2 cellular contexts compared by ENCODE assay signal in the genomic region with DNA sequence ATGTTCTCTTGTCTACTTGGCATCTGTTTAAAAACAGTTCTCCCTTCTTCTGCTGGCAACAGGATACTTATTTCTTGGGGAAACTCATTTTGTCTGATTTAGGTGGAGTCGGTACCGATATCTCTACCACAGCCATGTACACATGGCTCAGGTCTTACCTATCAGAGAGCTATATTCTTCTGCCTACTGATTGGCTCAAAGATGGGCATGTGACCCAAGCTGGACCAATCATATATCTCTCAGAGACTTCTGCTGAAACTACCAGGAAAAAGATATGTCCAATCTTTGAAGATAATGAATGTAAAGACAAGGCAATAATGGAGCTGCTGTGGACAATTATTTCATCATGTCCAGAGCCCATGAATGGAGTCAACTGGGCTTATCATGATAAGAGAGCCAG.
TF ChIP-seq lines count a peak whose summit lies in the region.

No MANE protein-coding gene starts in this region.

TF ChIP-seq in A549, 52 proteins besides CTCF, POLR2A, EP300 and RAD21:
- TF ChIP-seq PBX3 (IDR thresholded peaks at IDR 0.05) (no peak), USF2 (IDR thresholded peaks at IDR 0.05) (peak; percentile 69), HES2 (IDR thresholded peaks at IDR 0.05) (no peak)

TF ChIP-seq in H1, 55 proteins besides CTCF, POLR2A, EP300 and RAD21:
- TF ChIP-seq USF2 (IDR thresholded peaks at IDR 0.05; ENCODE audit: low read length), result 0 out of 2 replicates have a peak, but pooled peaks have one; percentile 19
- no peak for TF ChIP-seq HDAC2 (IDR thresholded peaks at IDR 0.05; ENCODE audit: borderline replicate concordance in 1 of 2, low read depth in 2 of 2, low read length in 2 of 2)
- no peak for TF ChIP-seq JUN (IDR thresholded peaks at IDR 0.05; ENCODE audit: low read depth, low read length)
- TF ChIP-seq SP4 (IDR thresholded peaks at IDR 0.05; ENCODE audit: low read length), result no peak
